15 cellular contexts compared by ENCODE assay signal in the genomic region with DNA sequence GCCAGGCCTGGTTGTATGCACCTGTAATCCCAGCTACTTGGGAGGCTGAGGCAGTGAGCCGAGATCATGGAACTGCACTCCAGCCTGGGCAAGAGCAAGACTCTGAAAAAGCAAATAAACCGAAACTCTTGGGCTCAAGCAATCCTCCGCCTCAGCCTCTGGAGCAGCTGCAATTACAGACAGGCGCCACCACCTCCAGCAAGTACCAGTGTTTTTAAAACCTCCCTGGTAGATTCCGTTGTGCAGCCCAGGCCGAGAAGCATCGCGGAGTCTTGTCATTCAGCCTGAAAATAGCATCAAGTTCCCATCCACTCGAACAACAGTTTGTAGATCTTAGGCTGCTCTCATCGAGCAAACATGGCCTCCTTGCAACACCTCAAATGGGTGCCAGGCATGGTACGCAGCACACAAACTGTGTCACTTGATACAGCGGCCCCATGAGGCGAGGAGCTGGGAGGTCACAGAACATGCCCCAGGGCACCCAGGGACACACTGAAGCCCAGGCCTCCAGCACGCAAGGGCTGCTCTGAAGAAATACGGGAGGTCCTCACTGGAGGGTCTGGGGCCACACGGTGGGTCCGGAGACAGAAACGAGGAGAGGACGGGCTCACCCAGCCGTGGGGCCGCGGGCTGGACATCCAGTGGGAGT. TPM values are rescaled to one million over a fixed set of nuclear protein-coding genes. Genes with fewer than 3 reads are reported as not detected.
DNase-seq lines count a peak whose midpoint lies in the region; ATAC-seq and TF ChIP-seq lines count a peak whose summit lies in the region.
"Had no signal": no experiment of that assay in that cellular context is flagged by ENCODE, and none has a peak within 500 bp of the region (broad histone marks: within the 10 kb centered on the region; RNA-seq: fewer than 3 reads in every experiment).

No MANE protein-coding gene starts in this region.

- DNase-seq in BE2C (peak; percentile 39), ELF-1 (ENCODE audit: low read depth, low spot score) (peak; percentile 27), caudate nucleus (lab: John Stamatoyannopoulos, UW) (peak in 2 of 61 donors; percentile 18 to 33), midbrain (lab: John Stamatoyannopoulos, UW) (peak; percentile 19), CD14-positive monocyte (ENCODE audit: low spot score) (no peak), A172 (ENCODE audit: low spot score) (no peak)
- DNase-seq: amygdala; EL; NCI-H146; NCI-H774; SHP77 treated with DMSO at 0.1 percent for 48 hours; stimulated activated CD4-positive, alpha-beta T cell treated with anti-CD3 and anti-CD28 coated beads, Interleukin-4, amount 100 ng/mL, for 1 hour had no signal

- TF ChIP-seq CTCF in BE2C (IDR thresholded peaks at IDR 0.05; ENCODE audit: low read depth, low read length) (no peak), CD14-positive monocyte (IDR thresholded peaks at IDR 0.05) (no peak)

- no peaks in the 10 kb centered on the region for H3K36me3 ChIP-seq in BE2C

- H3K36me3 Mint-ChIP-seq in CD14-positive monocyte, result peaks cover 63 to 87% of the 10 kb centered on the region in 2 donors

- peak overlapping the region; percentile 40 for H3K27ac ChIP-seq in caudate nucleus (ENCODE audit: low read depth, low read length)

- intact Hi-C loops in CD14-positive monocyte (cut with micrococcal nuclease), result loop anchor here (5.0 to 10.0 kb wide), 3 partner anchors 62 to 314 kb away; no protein-coding TSS in a partner anchor

- H3K9me3 Mint-ChIP-seq in CD14-positive monocyte, result peaks cover 0 to 2% (median 0%) of the 10 kb centered on the region in 7 donors

- peaks cover 5% of the 10 kb centered on the region for H3K4me1 ChIP-seq in BE2C

- H3K27me3 Mint-ChIP-seq in CD14-positive monocyte (ENCODE audit: low read depth in 3 of 3), result peaks cover 0 to 5% (median 0%) of the 10 kb centered on the region in 3 donors

- no peak overlapping the region for H3K4me3 Mint-ChIP-seq in CD14-positive monocyte

- H3K27me3 ChIP-seq in BE2C, result no peaks in the 10 kb centered on the region

- no peaks in the 10 kb centered on the region for H3K9me3 ChIP-seq in BE2C

- peaks cover 26% of the 10 kb centered on the region for H3K4me1 Mint-ChIP-seq in CD14-positive monocyte

- H3K27ac Mint-ChIP-seq in CD14-positive monocyte, result no peak overlapping the region

- no peak for ATAC-seq in activated CD4-positive, CD25-positive, alpha-beta regulatory T cell treated with anti-CD3 and anti-CD28 coated beads, Interleukin-2, amount 50 U/mL, for 24 hours
- no peak for ATAC-seq in HG02884 (IDR thresholded peaks at IDR 0.05; ENCODE audit: unreplicated experiment)

- no peak overlapping the region for H3K4me3 ChIP-seq in BE2C (ENCODE audit: low read depth, low read length)

RNA-seq across cellular contexts. Expression of a gene that starts 18.1 kb away (rescaled TPM):
- polyA plus RNA-seq in BE2C (2012; ENCODE audit: insufficient read depth, insufficient read length, low read depth), result 163 TPM
- polyA plus RNA-seq in CD14-positive monocyte, result 10 to 100 TPM; 60.1 to 79.2 TPM
- total RNA-seq in A172 (2014; rRNA removed; shearing (Covaris generic)), result 15.9 and 34.5 TPM in 2 replicates

RNA-seq across cellular contexts. Expression of a gene that starts 20.1 kb away (rescaled TPM):
- polyA plus RNA-seq in BE2C (2012; ENCODE audit: insufficient read depth, insufficient read length, low read depth), result 2.8 TPM
- polyA plus RNA-seq in CD14-positive monocyte, result 10 to 100 TPM; 13.3 to 15.1 TPM
- 0.02 and 0.05 TPM in 2 replicates for total RNA-seq in A172 (2014; rRNA removed; shearing (Covaris generic))
- polyA plus RNA-seq: BJ had no signal

RNA-seq across cellular contexts. Expression of a gene that starts 35.7 kb away (rescaled TPM):
- not detected for polyA plus RNA-seq in BE2C (2012; ENCODE audit: insufficient read depth, insufficient read length, low read depth)
- not detected for polyA plus RNA-seq in CD14-positive monocyte
- total RNA-seq in A172 (2014; rRNA removed; shearing (Covaris generic)), result not detected in 2 replicates
- polyA plus RNA-seq: BJ had no signal

RNA-seq across cellular contexts. Expression of a gene that starts 57.9 kb away (rescaled TPM):
- 76.9 TPM for polyA plus RNA-seq in BE2C (2012; ENCODE audit: insufficient read depth, insufficient read length, low read depth)
- polyA plus RNA-seq in CD14-positive monocyte, result 100 to 1,000 TPM; 350 to 402 TPM
- 60.3 and 70.8 TPM in 2 replicates for total RNA-seq in A172 (2014; rRNA removed; shearing (Covaris generic))

Comparison
In these comparisons a context has a peak if more than half of its experiments do, and no peak if none do; other contexts are left out.
1. DNase-seq: peak in BE2C (single experiment), ELF-1 (single experiment) and midbrain (single experiment); none in CD14-positive monocyte (single experiment) and A172 (single experiment).